1 cellular context compared by ENCODE assay signal in the genomic region with DNA sequence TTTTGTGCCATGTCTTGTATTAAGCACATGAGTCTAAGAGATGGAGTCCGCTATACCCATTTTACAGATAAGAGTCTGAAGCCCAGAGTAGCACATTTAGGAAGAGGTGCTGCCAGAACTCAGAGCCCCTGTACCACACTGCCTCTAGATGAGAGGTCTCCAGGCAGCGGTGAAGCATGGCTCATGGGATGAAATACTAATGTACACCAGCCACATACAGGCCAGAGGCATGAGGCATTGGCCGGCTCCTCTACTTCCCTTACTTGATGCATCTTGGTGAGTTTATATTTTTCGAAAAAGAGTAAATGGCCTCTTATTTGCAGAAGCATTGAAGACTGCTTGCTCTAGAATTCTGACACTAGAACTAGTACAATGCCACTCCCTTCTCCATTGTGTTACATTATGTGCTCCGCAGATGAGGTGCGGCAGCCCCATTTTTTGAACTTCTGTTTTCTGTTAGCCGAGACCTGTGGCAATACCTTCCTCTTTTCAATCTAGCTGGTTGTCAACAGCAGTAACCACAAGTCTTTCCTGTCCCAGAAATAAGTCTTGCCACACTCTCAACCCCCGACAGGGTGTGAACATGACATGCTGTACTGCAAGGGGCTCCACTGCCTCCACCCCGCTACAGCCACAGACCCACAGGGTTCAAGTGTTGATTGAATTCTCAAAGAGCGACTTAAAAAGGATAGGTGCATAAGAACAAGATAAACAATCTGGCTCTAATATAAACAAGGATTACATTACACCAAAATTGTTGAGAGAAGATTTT.
TF ChIP-seq lines count a peak whose summit lies in the region.

No MANE protein-coding gene starts in this region.

TF ChIP-seq in GM12878, 131 proteins besides CTCF, POLR2A, EP300 and RAD21 (continued from another document and continues in another):
- TF ChIP-seq ATF2 (IDR thresholded peaks at IDR 0.05; ENCODE audit: low read length): no peak
- no peak for TF ChIP-seq FOXM1 (IDR thresholded peaks at IDR 0.05; ENCODE audit: low read depth, low read length)
- 0 out of 2 replicates have a peak, but pooled peaks have one; percentile 11 for TF ChIP-seq SMAD5 (IDR thresholded peaks at IDR 0.05; ENCODE audit: low read depth)
- TF ChIP-seq ZNF384 (IDR thresholded peaks at IDR 0.05; ENCODE audit: borderline replicate concordance, low read depth, low read length): no peak
- no peak for TF ChIP-seq WRNIP1 (IDR thresholded peaks at IDR 0.05; ENCODE audit: borderline replicate concordance, low read depth, low read length)
- peak; percentile 88; the same call in 1 of the 2 replicates for TF ChIP-seq CHD2 (IDR thresholded peaks at IDR 0.05; ENCODE audit: borderline replicate concordance, low read depth, low read length)
- peak; percentile 91 for TF ChIP-seq NBN (IDR thresholded peaks at IDR 0.05)
- TF ChIP-seq MYC (IDR thresholded peaks at IDR 0.05; ENCODE audit: insufficient read depth, insufficient read length, insufficient replicate concordance, low read length, severe bottlenecking): no peak
- TF ChIP-seq, protein P1, sequence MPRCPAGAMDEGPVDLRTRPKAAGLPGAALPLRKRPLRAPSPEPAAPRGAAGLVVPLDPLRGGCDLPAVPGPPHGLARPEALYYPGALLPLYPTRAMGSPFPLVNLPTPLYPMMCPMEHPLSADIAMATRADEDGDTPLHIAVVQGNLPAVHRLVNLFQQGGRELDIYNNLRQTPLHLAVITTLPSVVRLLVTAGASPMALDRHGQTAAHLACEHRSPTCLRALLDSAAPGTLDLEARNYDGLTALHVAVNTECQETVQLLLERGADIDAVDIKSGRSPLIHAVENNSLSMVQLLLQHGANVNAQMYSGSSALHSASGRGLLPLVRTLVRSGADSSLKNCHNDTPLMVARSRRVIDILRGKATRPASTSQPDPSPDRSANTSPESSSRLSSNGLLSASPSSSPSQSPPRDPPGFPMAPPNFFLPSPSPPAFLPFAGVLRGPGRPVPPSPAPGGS (IDR thresholded peaks at IDR 0.05; ENCODE audit: borderline replicate concordance, insufficient read depth, low read depth, low read length, poor library complexity, severe bottlenecking): no peak
- TF ChIP-seq EGR1 (IDR thresholded peaks at IDR 0.05; ENCODE audit: borderline replicate concordance in 1 of 2, low read depth in 2 of 2, low read length in 2 of 2): no peak
- no peak for TF ChIP-seq PAX8 (IDR thresholded peaks at IDR 0.05)
- 0 out of 2 replicates have a peak, but pooled peaks have one; percentile 19 for TF ChIP-seq TCF3 (IDR thresholded peaks at IDR 0.05; ENCODE audit: borderline replicate concordance, insufficient read depth, low read depth, low read length)
- no peak for TF ChIP-seq KAT2A (conservative IDR thresholded peaks at IDR 0.05; ENCODE audit: control insufficient read depth, low read depth, low read length)
- TF ChIP-seq YBX1 (IDR thresholded peaks at IDR 0.05): no peak
- no peak for TF ChIP-seq HCFC1 (IDR thresholded peaks at IDR 0.05; ENCODE audit: low read length)
- no peak for TF ChIP-seq CBX5 (IDR thresholded peaks at IDR 0.05; ENCODE audit: low read depth)
- TF ChIP-seq, protein P2, sequence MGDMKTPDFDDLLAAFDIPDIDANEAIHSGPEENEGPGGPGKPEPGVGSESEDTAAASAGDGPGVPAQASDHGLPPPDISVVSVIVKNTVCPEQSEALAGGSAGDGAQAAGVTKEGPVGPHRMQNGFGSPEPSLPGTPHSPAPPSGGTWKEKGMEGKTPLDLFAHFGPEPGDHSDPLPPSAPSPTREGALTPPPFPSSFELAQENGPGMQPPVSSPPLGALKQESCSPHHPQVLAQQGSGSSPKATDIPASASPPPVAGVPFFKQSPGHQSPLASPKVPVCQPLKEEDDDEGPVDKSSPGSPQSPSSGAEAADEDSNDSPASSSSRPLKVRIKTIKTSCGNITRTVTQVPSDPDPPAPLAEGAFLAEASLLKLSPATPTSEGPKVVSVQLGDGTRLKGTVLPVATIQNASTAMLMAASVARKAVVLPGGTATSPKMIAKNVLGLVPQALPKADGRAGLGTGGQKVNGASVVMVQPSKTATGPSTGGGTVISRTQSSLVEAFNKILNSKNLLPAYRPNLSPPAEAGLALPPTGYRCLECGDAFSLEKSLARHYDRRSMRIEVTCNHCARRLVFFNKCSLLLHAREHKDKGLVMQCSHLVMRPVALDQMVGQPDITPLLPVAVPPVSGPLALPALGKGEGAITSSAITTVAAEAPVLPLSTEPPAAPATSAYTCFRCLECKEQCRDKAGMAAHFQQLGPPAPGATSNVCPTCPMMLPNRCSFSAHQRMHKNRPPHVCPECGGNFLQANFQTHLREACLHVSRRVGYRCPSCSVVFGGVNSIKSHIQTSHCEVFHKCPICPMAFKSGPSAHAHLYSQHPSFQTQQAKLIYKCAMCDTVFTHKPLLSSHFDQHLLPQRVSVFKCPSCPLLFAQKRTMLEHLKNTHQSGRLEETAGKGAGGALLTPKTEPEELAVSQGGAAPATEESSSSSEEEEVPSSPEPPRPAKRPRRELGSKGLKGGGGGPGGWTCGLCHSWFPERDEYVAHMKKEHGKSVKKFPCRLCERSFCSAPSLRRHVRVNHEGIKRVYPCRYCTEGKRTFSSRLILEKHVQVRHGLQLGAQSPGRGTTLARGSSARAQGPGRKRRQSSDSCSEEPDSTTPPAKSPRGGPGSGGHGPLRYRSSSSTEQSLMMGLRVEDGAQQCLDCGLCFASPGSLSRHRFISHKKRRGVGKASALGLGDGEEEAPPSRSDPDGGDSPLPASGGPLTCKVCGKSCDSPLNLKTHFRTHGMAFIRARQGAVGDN (IDR thresholded peaks at IDR 0.05): peak; percentile 88
- peak; percentile 69; the same call in 1 of the 2 replicates for TF ChIP-seq CREM (IDR thresholded peaks at IDR 0.05; ENCODE audit: low read depth)
- 0 out of 4 replicates have a peak, but pooled peaks of 1 of the 2 experiments have one; percentile 41 for TF ChIP-seq CEBPB (IDR thresholded peaks at IDR 0.05; ENCODE audit: borderline replicate concordance in 1 of 2, low read depth in 2 of 2, low read length in 2 of 2)
- no peak for TF ChIP-seq SUPT20H (IDR thresholded peaks at IDR 0.05; ENCODE audit: borderline replicate concordance, control insufficient read depth, low read depth, low read length)
- no peak for TF ChIP-seq RELA (IDR thresholded peaks at IDR 0.05; ENCODE audit: borderline replicate concordance, partially characterized antibody)
- TF ChIP-seq ASH2L (IDR thresholded peaks at IDR 0.05; ENCODE audit: borderline replicate concordance, low read depth): no peak; the same call in 1 of the 2 replicates
- no peak for TF ChIP-seq HDAC6 (IDR thresholded peaks at IDR 0.05; ENCODE audit: unreplicated experiment)
- TF ChIP-seq ZBED1 (IDR thresholded peaks at IDR 0.05; ENCODE audit: borderline replicate concordance): peak; percentile 89
- peak; percentile 73 for TF ChIP-seq MXI1 (IDR thresholded peaks at IDR 0.05; ENCODE audit: low read depth, low read length)
- no peak for TF ChIP-seq CHD4 (IDR thresholded peaks at IDR 0.05)
- peak; percentile 8; the same call in 1 of the 2 replicates for TF ChIP-seq SMC3 (IDR thresholded peaks at IDR 0.05; ENCODE audit: borderline replicate concordance, low read length)
- TF ChIP-seq, protein P3, sequence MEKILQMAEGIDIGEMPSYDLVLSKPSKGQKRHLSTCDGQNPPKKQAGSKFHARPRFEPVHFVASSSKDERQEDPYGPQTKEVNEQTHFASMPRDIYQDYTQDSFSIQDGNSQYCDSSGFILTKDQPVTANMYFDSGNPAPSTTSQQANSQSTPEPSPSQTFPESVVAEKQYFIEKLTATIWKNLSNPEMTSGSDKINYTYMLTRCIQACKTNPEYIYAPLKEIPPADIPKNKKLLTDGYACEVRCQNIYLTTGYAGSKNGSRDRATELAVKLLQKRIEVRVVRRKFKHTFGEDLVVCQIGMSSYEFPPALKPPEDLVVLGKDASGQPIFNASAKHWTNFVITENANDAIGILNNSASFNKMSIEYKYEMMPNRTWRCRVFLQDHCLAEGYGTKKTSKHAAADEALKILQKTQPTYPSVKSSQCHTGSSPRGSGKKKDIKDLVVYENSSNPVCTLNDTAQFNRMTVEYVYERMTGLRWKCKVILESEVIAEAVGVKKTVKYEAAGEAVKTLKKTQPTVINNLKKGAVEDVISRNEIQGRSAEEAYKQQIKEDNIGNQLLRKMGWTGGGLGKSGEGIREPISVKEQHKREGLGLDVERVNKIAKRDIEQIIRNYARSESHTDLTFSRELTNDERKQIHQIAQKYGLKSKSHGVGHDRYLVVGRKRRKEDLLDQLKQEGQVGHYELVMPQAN (conservative IDR thresholded peaks at IDR 0.05): 0 out of 2 replicates have a peak, but pooled peaks have one; percentile 17
- TF ChIP-seq, protein P4, sequence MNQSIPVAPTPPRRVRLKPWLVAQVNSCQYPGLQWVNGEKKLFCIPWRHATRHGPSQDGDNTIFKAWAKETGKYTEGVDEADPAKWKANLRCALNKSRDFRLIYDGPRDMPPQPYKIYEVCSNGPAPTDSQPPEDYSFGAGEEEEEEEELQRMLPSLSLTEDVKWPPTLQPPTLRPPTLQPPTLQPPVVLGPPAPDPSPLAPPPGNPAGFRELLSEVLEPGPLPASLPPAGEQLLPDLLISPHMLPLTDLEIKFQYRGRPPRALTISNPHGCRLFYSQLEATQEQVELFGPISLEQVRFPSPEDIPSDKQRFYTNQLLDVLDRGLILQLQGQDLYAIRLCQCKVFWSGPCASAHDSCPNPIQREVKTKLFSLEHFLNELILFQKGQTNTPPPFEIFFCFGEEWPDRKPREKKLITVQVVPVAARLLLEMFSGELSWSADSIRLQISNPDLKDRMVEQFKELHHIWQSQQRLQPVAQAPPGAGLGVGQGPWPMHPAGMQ (IDR thresholded peaks at IDR 0.05; ENCODE audit: borderline replicate concordance): no peak
- TF ChIP-seq LARP7 (IDR thresholded peaks at IDR 0.05): no peak
- TF ChIP-seq SRF (IDR thresholded peaks at IDR 0.05; ENCODE audit: low read depth in 2 of 2, low read length in 2 of 2): no peak
- TF ChIP-seq BRCA1 (IDR thresholded peaks at IDR 0.05; ENCODE audit: low read depth, low read length): no peak
- TF ChIP-seq GABPA (IDR thresholded peaks at IDR 0.05; ENCODE audit: low read depth): no peak
- TF ChIP-seq BHLHE40 (IDR thresholded peaks at IDR 0.05; ENCODE audit: borderline replicate concordance in 1 of 2, low read depth in 2 of 2, low read length in 1 of 2): peak; percentile 72 to 74
- TF ChIP-seq, protein P5, sequence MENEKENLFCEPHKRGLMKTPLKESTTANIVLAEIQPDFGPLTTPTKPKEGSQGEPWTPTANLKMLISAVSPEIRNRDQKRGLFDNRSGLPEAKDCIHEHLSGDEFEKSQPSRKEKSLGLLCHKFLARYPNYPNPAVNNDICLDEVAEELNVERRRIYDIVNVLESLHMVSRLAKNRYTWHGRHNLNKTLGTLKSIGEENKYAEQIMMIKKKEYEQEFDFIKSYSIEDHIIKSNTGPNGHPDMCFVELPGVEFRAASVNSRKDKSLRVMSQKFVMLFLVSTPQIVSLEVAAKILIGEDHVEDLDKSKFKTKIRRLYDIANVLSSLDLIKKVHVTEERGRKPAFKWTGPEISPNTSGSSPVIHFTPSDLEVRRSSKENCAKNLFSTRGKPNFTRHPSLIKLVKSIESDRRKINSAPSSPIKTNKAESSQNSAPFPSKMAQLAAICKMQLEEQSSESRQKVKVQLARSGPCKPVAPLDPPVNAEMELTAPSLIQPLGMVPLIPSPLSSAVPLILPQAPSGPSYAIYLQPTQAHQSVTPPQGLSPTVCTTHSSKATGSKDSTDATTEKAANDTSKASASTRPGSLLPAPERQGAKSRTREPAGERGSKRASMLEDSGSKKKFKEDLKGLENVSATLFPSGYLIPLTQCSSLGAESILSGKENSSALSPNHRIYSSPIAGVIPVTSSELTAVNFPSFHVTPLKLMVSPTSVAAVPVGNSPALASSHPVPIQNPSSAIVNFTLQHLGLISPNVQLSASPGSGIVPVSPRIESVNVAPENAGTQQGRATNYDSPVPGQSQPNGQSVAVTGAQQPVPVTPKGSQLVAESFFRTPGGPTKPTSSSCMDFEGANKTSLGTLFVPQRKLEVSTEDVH (IDR thresholded peaks at IDR 0.05; ENCODE audit: low read depth, partially characterized antibody): peak; percentile 37
- no peak for TF ChIP-seq TCF7 (IDR thresholded peaks at IDR 0.05; ENCODE audit: borderline replicate concordance)
- peak in 1 of 2 experiments; percentile 67; a peak in 1 of 4 replicates for TF ChIP-seq ETV6 (conservative IDR thresholded peaks at IDR 0.05 in 1 of 2, IDR thresholded peaks at IDR 0.05 in 1 of 2; ENCODE audit: borderline replicate concordance in 1 of 2, low read depth in 1 of 2)
- peak; percentile 91 for TF ChIP-seq MTA2 (IDR thresholded peaks at IDR 0.05; ENCODE audit: low read depth)
- TF ChIP-seq NRF1 (conservative IDR thresholded peaks at IDR 0.05; ENCODE audit: low read depth, low read length): no peak
- peak; percentile 74; the same call in 1 of the 2 replicates for TF ChIP-seq PAX5 (IDR thresholded peaks at IDR 0.05; ENCODE audit: borderline replicate concordance, low read depth, low read length)
- TF ChIP-seq IKZF1 (conservative IDR thresholded peaks at IDR 0.05): peak; percentile 87
- TF ChIP-seq MTA3 (IDR thresholded peaks at IDR 0.05; ENCODE audit: borderline replicate concordance, low read length): no peak
- peak; percentile 88 for TF ChIP-seq MEF2B (IDR thresholded peaks at IDR 0.05; ENCODE audit: partially characterized antibody, poor library complexity, severe bottlenecking)
- peak; percentile 78 for TF ChIP-seq EED (IDR thresholded peaks at IDR 0.05; ENCODE audit: low read depth)
- TF ChIP-seq ZNF217 (IDR thresholded peaks at IDR 0.05): no peak; the same call in none of the 2 replicates
- no peak for TF ChIP-seq NFXL1 (IDR thresholded peaks at IDR 0.05; ENCODE audit: borderline replicate concordance)
- no peak for TF ChIP-seq KDM1A (IDR thresholded peaks at IDR 0.05; ENCODE audit: borderline replicate concordance)
- TF ChIP-seq RUNX3 (IDR thresholded peaks at IDR 0.05; ENCODE audit: low read length): no peak
- no peak for TF ChIP-seq SREBF2 (IDR thresholded peaks at IDR 0.05; ENCODE audit: low read length)
- no peak for TF ChIP-seq HSF1 (IDR thresholded peaks at IDR 0.05; ENCODE audit: low read depth, low read length)
- TF ChIP-seq CREB1 (IDR thresholded peaks at IDR 0.05; ENCODE audit: low read depth): no peak
